ENCODE assay signal across 36 cellular contexts in the genomic region with DNA sequence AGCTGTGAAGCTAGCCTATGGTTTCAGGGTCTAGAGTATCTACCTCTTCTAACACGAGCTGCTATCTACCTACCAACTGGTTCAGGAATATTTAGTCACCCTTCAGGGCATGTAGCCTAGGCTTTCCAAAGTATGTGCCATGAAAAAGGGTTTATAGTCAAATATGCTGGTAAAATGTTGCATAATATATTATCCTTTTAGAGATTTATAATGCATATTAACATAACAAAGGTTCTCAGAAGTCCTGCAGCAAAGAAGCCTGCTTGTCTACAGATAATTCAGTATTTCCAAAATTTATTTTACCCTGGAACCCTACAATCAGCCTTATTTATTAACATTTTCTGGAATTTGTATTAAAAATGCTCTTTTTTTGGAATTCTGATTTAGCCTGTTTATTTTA. TPM values are rescaled to one million over a fixed set of nuclear protein-coding genes. Genes with fewer than 3 reads are reported as not detected.
"Had no signal": no experiment of that assay in that cellular context is flagged by ENCODE, and none has a peak within 500 bp of the region (broad histone marks: within the 10 kb centered on the region; RNA-seq: fewer than 3 reads in every experiment).

No MANE protein-coding gene starts in this region.

- DNase-seq: Karpas-422, Kasumi-1, MG63, MM.1S, MV-4-11, NCI-H1048, NCI-H1092, NCI-H1092 treated with DMSO at 0.1 percent for 48 hours, NCI-H1105, NCI-H1105 treated with DMSO at 0.1 percent for 48 hours, NCI-H1417, NCI-H1417 treated with DMSO at 0.1 percent for 48 hours, NCI-H1436, NCI-H1436 treated with DMSO at 0.1 percent for 48 hours, NCI-H146, NCI-H1694, NCI-H1694 treated with DMSO at 0.1 percent for 48 hours, NCI-H187, NCI-H187 treated with DMSO at 0.1 percent for 48 hours, NCI-H1930, NCI-H2029, NCI-H2029 treated with DMSO at 0.1 percent for 48 hours, NCI-H2081, NCI-H2081 treated with DMSO at 0.1 percent for 48 hours, NCI-H2107, NCI-H2171, NCI-H2171 treated with DMSO at 0.1 percent for 48 hours, NCI-H2227 treated with DMSO at 0.1 percent for 48 hours, NCI-H226, NCI-H345, NCI-H446 treated with DMSO at 0.1 percent for 48 hours, NCI-H510A, NCI-H510A treated with DMSO at 0.1 percent for 48 hours, NCI-H524 had no signal

- H3K4me3 ChIP-seq: MG63 had no signal

- H3K27me3 ChIP-seq: MG63 had no signal

- H3K9me3 ChIP-seq: MG63 had no signal

- H3K36me3 ChIP-seq: MG63 had no signal

RNA-seq across cellular contexts. Expression of gene PRDM13, which starts 56.0 kb away (rescaled TPM):
- total RNA-seq: M059J, MCF 10A had no signal
